ENCODE assay signal across 36 cellular contexts in genomic region chr3:126494831-126495230, GRCh38. TPM values are rescaled to one million over a fixed set of nuclear protein-coding genes. Genes with fewer than 3 reads are reported as not detected.
"Had no signal": no experiment of that assay in that cellular context is flagged by ENCODE, and none has a peak within 500 bp of the region (broad histone marks: within the 10 kb centered on the region; RNA-seq: fewer than 3 reads in every experiment).

No MANE protein-coding gene starts in this region.

- DNase-seq: activated B cell treated with CpG ODN at 0.5 μM for 24 hours; activated CD4-positive, alpha-beta memory T cell treated with anti-CD3 and anti-CD28 coated beads for 36 hours; activated CD4-positive, alpha-beta T cell treated with anti-CD3 and anti-CD28 coated beads for 4 hours; activated CD4-positive, alpha-beta T cell treated with anti-CD3 and anti-CD28 coated beads, Interleukin-2, amount 50 U/mL, for 1 hour; activated CD4-positive, CD25-positive, alpha-beta regulatory T cell treated with anti-CD3 and anti-CD28 coated beads, Interleukin-2, amount 50 U/mL, for 72 hours; activated CD8-positive, alpha-beta memory T cell treated with anti-CD3 and anti-CD28 coated beads for 24 hours; activated CD8-positive, alpha-beta memory T cell treated with anti-CD3 and anti-CD28 coated beads, Interleukin-2, amount 10 ng/mL, durations not matched to agents 7 days and 5 days; activated gamma-delta T cell; activated naive CD4-positive, alpha-beta T cell treated with anti-CD3 and anti-CD28 coated beads, Interleukin-2, amount 10 ng/mL, durations not matched to agents 7 days and 5 days; activated naive CD8-positive, alpha-beta T cell treated with anti-CD3 and anti-CD28 coated beads, Interleukin-2, amount 50 U/mL, for 24 hours; activated T-cell treated with anti-CD3 and anti-CD28 coated beads, Interleukin-2, amount 50 U/mL, for 1 hour; activated T-cell treated with anti-CD3 and anti-CD28 coated beads, Interleukin-2, amount 50 U/mL, for 72 hours; amniotic stem cell; aorta; brain microvascular endothelial cell; central memory CD4-positive, alpha-beta T cell; Karpas-422; MV-4-11; NCI-H1092; NCI-H1436 treated with DMSO at 0.1 percent for 48 hours; NCI-H1694 treated with DMSO at 0.1 percent for 48 hours; NCI-H2029; NCI-H345; NCI-H524 treated with DMSO at 0.1 percent for 48 hours; SW 1271; T-helper 1 cell; T-helper 2 cell; T-helper 9 cell had no signal

- H3K36me3 ChIP-seq: brain microvascular endothelial cell, MG63 had no signal

- H3K9me3 Mint-ChIP-seq: activated B cell treated with CpG ODN at 0.5 μM for 24 hours; activated CD4-positive, alpha-beta memory T cell treated with anti-CD3 and anti-CD28 coated beads for 36 hours; activated naive CD4-positive, alpha-beta T cell treated with anti-CD3 and anti-CD28 coated beads, Interleukin-2, amount 10 ng/mL, durations not matched to agents 7 days and 5 days; activated naive CD8-positive, alpha-beta T cell treated with anti-CD3 and anti-CD28 coated beads, Interleukin-2, amount 50 U/mL, for 24 hours; activated T-cell treated with anti-CD3 and anti-CD28 coated beads, Interleukin-2, amount 50 U/mL, for 72 hours; activated T-helper 17 cell treated with anti-CD3 and anti-CD28 coated beads, Interleukin-2, amount 50 U/mL, for 72 hours had no signal

- H3K4me3 ChIP-seq: MG63 had no signal

- H3K27ac ChIP-seq: brain microvascular endothelial cell, VCaP had no signal

- H3K36me3 Mint-ChIP-seq: activated CD4-positive, alpha-beta memory T cell treated with anti-CD3 and anti-CD28 coated beads for 36 hours; activated CD8-positive, alpha-beta memory T cell treated with anti-CD3 and anti-CD28 coated beads, Interleukin-2, amount 10 ng/mL, durations not matched to agents 7 days and 5 days; activated naive CD4-positive, alpha-beta T cell treated with anti-CD3 and anti-CD28 coated beads, Interleukin-2, amount 10 ng/mL, durations not matched to agents 7 days and 5 days; activated naive CD8-positive, alpha-beta T cell had no signal

- H3K9me3 ChIP-seq: MG63 had no signal

- H3K4me1 Mint-ChIP-seq: activated naive CD8-positive, alpha-beta T cell treated with anti-CD3 and anti-CD28 coated beads, Interleukin-2, amount 50 U/mL, for 24 hours; activated T-helper 17 cell treated with anti-CD3 and anti-CD28 coated beads, Interleukin-2, amount 50 U/mL, for 72 hours had no signal

- H3K27me3 ChIP-seq: MG63 had no signal

- ATAC-seq: activated CD8-positive, alpha-beta memory T cell treated with anti-CD3 and anti-CD28 coated beads, Interleukin-2, amount 10 ng/mL, durations not matched to agents 7 days and 5 days; activated T-cell treated with anti-CD3 and anti-CD28 coated beads, Interleukin-2, amount 50 U/mL, for 72 hours; activated T-helper 17 cell treated with anti-CD3 and anti-CD28 coated beads, Interleukin-2, amount 50 U/mL, for 72 hours; Panc1; Right ventricle myocardium inferior had no signal

- H3K27me3 Mint-ChIP-seq: activated B cell treated with CpG ODN at 0.5 μM for 24 hours; activated CD4-positive, alpha-beta memory T cell treated with anti-CD3 and anti-CD28 coated beads for 36 hours; activated CD8-positive, alpha-beta memory T cell treated with anti-CD3 and anti-CD28 coated beads, Interleukin-2, amount 10 ng/mL, durations not matched to agents 7 days and 5 days; activated naive CD4-positive, alpha-beta T cell treated with anti-CD3 and anti-CD28 coated beads, Interleukin-2, amount 10 ng/mL, durations not matched to agents 7 days and 5 days; activated naive CD8-positive, alpha-beta T cell; activated naive CD8-positive, alpha-beta T cell treated with anti-CD3 and anti-CD28 coated beads, Interleukin-2, amount 50 U/mL, for 24 hours; activated T-helper 17 cell treated with anti-CD3 and anti-CD28 coated beads, Interleukin-2, amount 50 U/mL, for 72 hours had no signal

- H3K27ac Mint-ChIP-seq: activated B cell treated with CpG ODN at 0.5 μM for 24 hours; activated CD4-positive, alpha-beta memory T cell treated with anti-CD3 and anti-CD28 coated beads for 36 hours; activated CD8-positive, alpha-beta memory T cell treated with anti-CD3 and anti-CD28 coated beads, Interleukin-2, amount 10 ng/mL, durations not matched to agents 7 days and 5 days; activated naive CD8-positive, alpha-beta T cell; activated naive CD8-positive, alpha-beta T cell treated with anti-CD3 and anti-CD28 coated beads, Interleukin-2, amount 50 U/mL, for 24 hours; activated T-cell treated with anti-CD3 and anti-CD28 coated beads, Interleukin-2, amount 50 U/mL, for 72 hours; activated T-helper 17 cell treated with anti-CD3 and anti-CD28 coated beads, Interleukin-2, amount 50 U/mL, for 72 hours had no signal

- H3K4me3 Mint-ChIP-seq: activated B cell treated with CpG ODN at 0.5 μM for 24 hours; activated CD4-positive, alpha-beta memory T cell treated with anti-CD3 and anti-CD28 coated beads for 36 hours; activated CD8-positive, alpha-beta memory T cell treated with anti-CD3 and anti-CD28 coated beads, Interleukin-2, amount 10 ng/mL, durations not matched to agents 7 days and 5 days; activated naive CD4-positive, alpha-beta T cell treated with anti-CD3 and anti-CD28 coated beads, Interleukin-2, amount 10 ng/mL, durations not matched to agents 7 days and 5 days; activated naive CD8-positive, alpha-beta T cell; activated naive CD8-positive, alpha-beta T cell treated with anti-CD3 and anti-CD28 coated beads, Interleukin-2, amount 50 U/mL, for 24 hours; activated T-cell treated with anti-CD3 and anti-CD28 coated beads, Interleukin-2, amount 50 U/mL, for 72 hours; activated T-helper 17 cell treated with anti-CD3 and anti-CD28 coated beads, Interleukin-2, amount 50 U/mL, for 72 hours had no signal

RNA-seq across cellular contexts. Expression of gene UROC1, which starts 22.7 kb away (rescaled TPM):
- total RNA-seq: activated B cell treated with CpG ODN at 0.5 μM for 24 hours; activated CD4-positive, alpha-beta memory T cell treated with anti-CD3 and anti-CD28 coated beads for 36 hours; activated CD8-positive, alpha-beta memory T cell treated with anti-CD3 and anti-CD28 coated beads, Interleukin-2, amount 10 ng/mL, durations not matched to agents 7 days and 5 days; activated T-cell treated with anti-CD3 and anti-CD28 coated beads, Interleukin-2, amount 50 U/mL, for 72 hours; activated T-helper 17 cell treated with anti-CD3 and anti-CD28 coated beads, Interleukin-2, amount 50 U/mL, for 72 hours; aorta; NCI-H460; Right ventricle myocardium inferior had no signal
- polyA plus RNA-seq: aorta had no signal

RNA-seq across cellular contexts. Expression of gene CHST13, which starts 29.1 kb away (rescaled TPM):
- total RNA-seq: activated B cell treated with CpG ODN at 0.5 μM for 24 hours; activated CD4-positive, alpha-beta memory T cell treated with anti-CD3 and anti-CD28 coated beads for 36 hours; activated CD8-positive, alpha-beta memory T cell treated with anti-CD3 and anti-CD28 coated beads, Interleukin-2, amount 10 ng/mL, durations not matched to agents 7 days and 5 days; activated T-cell treated with anti-CD3 and anti-CD28 coated beads, Interleukin-2, amount 50 U/mL, for 72 hours; activated T-helper 17 cell treated with anti-CD3 and anti-CD28 coated beads, Interleukin-2, amount 50 U/mL, for 72 hours; cerebellum; NCI-H460 had no signal
- polyA plus RNA-seq: aorta had no signal
